ENCODE assay signal across 27 cellular contexts in genomic region chr3:156459434-156459833, GRCh38.
DNase-seq lines count a peak whose midpoint lies in the region; ATAC-seq and TF ChIP-seq lines count a peak whose summit lies in the region.
"Had no signal": no experiment of that assay in that cellular context is flagged by ENCODE, and none has a peak within 500 bp of the region (broad histone marks: within the 10 kb centered on the region; RNA-seq: fewer than 3 reads in every experiment).

No MANE protein-coding gene starts in this region.

- H3K27me3 Mint-ChIP-seq in glutamatergic neuron (ENCODE audit: unreplicated experiment) = no peaks in the 10 kb centered on the region
- H3K27me3 Mint-ChIP-seq: activated CD4-positive, alpha-beta T cell treated with anti-CD3 and anti-CD28 coated beads for 36 hours had no signal

- no peak for TF ChIP-seq CTCF in body of pancreas (IDR thresholded peaks at IDR 0.05)
- TF ChIP-seq CTCF in fibroblast of the aortic adventitia (IDR thresholded peaks at IDR 0.05; ENCODE audit: insufficient read depth, low read length) = no peak
- TF ChIP-seq CTCF in sigmoid colon (IDR thresholded peaks at IDR 0.05) = no peak
- no peak for TF ChIP-seq CTCF in glutamatergic neuron (IDR thresholded peaks at IDR 0.05; ENCODE audit: partially characterized antibody, unreplicated experiment)

- no peaks in the 10 kb centered on the region for H3K36me3 ChIP-seq in body of pancreas (replicated peaks in 1 of 2; ENCODE audit: insufficient read depth in 1 of 2, low read depth in 2 of 2)
- H3K36me3 ChIP-seq in sigmoid colon = no peaks in the 10 kb centered on the region
- H3K36me3 ChIP-seq: BLaER1 treated with 17β-estradiol and CSF1 and Interleukin-3, amounts not matched to agents 10 nM and 100 nM had no signal

- H3K27me3 ChIP-seq in body of pancreas = no peaks in the 10 kb centered on the region
- no peaks in the 10 kb centered on the region for H3K27me3 ChIP-seq in sigmoid colon
- H3K27me3 ChIP-seq: BLaER1 treated with 17β-estradiol and CSF1 and Interleukin-3, amounts not matched to agents 10 nM and 100 nM; hepatocyte; tibial artery had no signal

- H3K27ac ChIP-seq in body of pancreas (peak overlapping the region in 3 of 4 donors; percentile 15 to 38 (median 34)), sigmoid colon (peak overlapping the region; percentile 10 to 71 (median 56))
- H3K27ac ChIP-seq: BLaER1 treated with 17β-estradiol and CSF1 and Interleukin-3, amounts not matched to agents 10 nM and 100 nM; epithelial cell of prostate; hepatocyte; tibial artery had no signal

- H3K4me3 Mint-ChIP-seq in glutamatergic neuron (ENCODE audit: unreplicated experiment) = no peak overlapping the region
- H3K4me3 Mint-ChIP-seq: activated CD4-positive, alpha-beta T cell treated with anti-CD3 and anti-CD28 coated beads for 36 hours; activated naive CD4-positive, alpha-beta T cell treated with anti-CD3 and anti-CD28 coated beads, Interleukin-2, amount 10 ng/mL, durations not matched to agents 7 days and 5 days; activated T-cell treated with anti-CD3 and anti-CD28 coated beads, Interleukin-2, amount 50 U/mL, for 4 hours; central memory CD8-positive, alpha-beta T cell had no signal

- intact Hi-C loops in body of pancreas (cut with DNase I) = no loop called here
- intact Hi-C loops in sigmoid colon (cut with DNase I) = no loop called here

- H3K9me3 ChIP-seq in body of pancreas (no peaks in the 10 kb centered on the region), sigmoid colon (no peaks in the 10 kb centered on the region)
- H3K9me3 ChIP-seq: BLaER1 treated with 17β-estradiol and CSF1 and Interleukin-3, amounts not matched to agents 10 nM and 100 nM; Caco-2; tibial artery had no signal

- no peak for TF ChIP-seq POLR2A in body of pancreas (IDR thresholded peaks at IDR 0.05)
- TF ChIP-seq POLR2A in sigmoid colon (IDR thresholded peaks at IDR 0.05) = no peak

- WGBS in body of pancreas, 2 donors = 58 to 63% methylated on average over 7 of the region's 7 CpGs
- WGBS in sigmoid colon, 2 donors = 87 to 92% methylated on average over 7 of the region's 7 CpGs

- peak; percentile 16 to 78 (median 40) for TF ChIP-seq EP300 in sigmoid colon (IDR thresholded peaks at IDR 0.05)

- ATAC-seq in body of pancreas = peak; percentile 62
- ATAC-seq in activated naive CD4-positive, alpha-beta T cell treated with anti-CD3 and anti-CD28 coated beads, Interleukin-2, amount 50 U/mL, for 72 hours = no peak
- ATAC-seq: activated CD4-positive, alpha-beta T cell treated with anti-CD3 and anti-CD28 coated beads for 36 hours; activated T-cell treated with anti-CD3 and anti-CD28 coated beads, Interleukin-2, amount 50 U/mL, for 4 hours; GM12878 had no signal

- H3K4me3 ChIP-seq in body of pancreas = no peak overlapping the region
- no peak overlapping the region for H3K4me3 ChIP-seq in fibroblast of the aortic adventitia (ENCODE audit: low read depth, low read length)
- no peak overlapping the region for H3K4me3 ChIP-seq in sigmoid colon
- H3K4me3 ChIP-seq: BLaER1 treated with 17β-estradiol and CSF1 and Interleukin-3, amounts not matched to agents 10 nM and 100 nM; GM12878; hepatocyte; tibial artery had no signal

- DNase-seq in body of pancreas = peak in 3 of 4 donors; percentile 40 to 50 (median 49)
- peak; percentile 31 for DNase-seq in fibroblast of the aortic adventitia (ENCODE audit: low read depth)
- peak; percentile 51 for DNase-seq in mucosa of gallbladder (ENCODE audit: low spot score)
- peak; percentile 87 for DNase-seq in sigmoid colon
- no peak for DNase-seq in NK-92 (lab: John Stamatoyannopoulos, UW; ENCODE audit: unreplicated experiment)
- no peak for DNase-seq in glutamatergic neuron
- DNase-seq in T-helper 1 cell = no peak
- no peak for DNase-seq in activated naive CD4-positive, alpha-beta T cell treated with anti-CD3 and anti-CD28 coated beads, Interleukin-2, amount 50 U/mL, for 72 hours (ENCODE audit: low spot score in 2 of 2)
- DNase-seq: activated CD4-positive, alpha-beta T cell treated with anti-CD3 and anti-CD28 coated beads for 36 hours; activated CD8-positive, alpha-beta memory T cell treated with anti-CD3 and anti-CD28 coated beads for 24 hours; activated naive CD4-positive, alpha-beta T cell treated with anti-CD3 and anti-CD28 coated beads, Interleukin-2, amount 10 ng/mL, durations not matched to agents 7 days and 5 days; activated T-cell treated with anti-CD3 and anti-CD28 coated beads, Interleukin-2, amount 50 U/mL, for 4 hours; Caco-2; DND-41; NCI-H1694; NCI-H2171; NCI-H524; retina; stimulated activated CD4-positive, alpha-beta T cell treated with anti-CD3 and anti-CD28 coated beads, Interleukin-4, amount 100 ng/mL, for 4 hours; stimulated activated naive CD4-positive, alpha-beta T cell; T-helper 2 cell had no signal

- peaks cover 5% of the 10 kb centered on the region for H3K36me3 Mint-ChIP-seq in glutamatergic neuron (ENCODE audit: unreplicated experiment)
- H3K36me3 Mint-ChIP-seq in activated naive CD4-positive, alpha-beta T cell treated with anti-CD3 and anti-CD28 coated beads, Interleukin-2, amount 50 U/mL, for 72 hours = no peaks in the 10 kb centered on the region
- H3K36me3 Mint-ChIP-seq: activated naive CD4-positive, alpha-beta T cell treated with anti-CD3 and anti-CD28 coated beads, Interleukin-2, amount 10 ng/mL, durations not matched to agents 7 days and 5 days had no signal

- H3K4me1 Mint-ChIP-seq in glutamatergic neuron (ENCODE audit: low read depth, unreplicated experiment) = peaks cover 4% of the 10 kb centered on the region
- H3K4me1 Mint-ChIP-seq: activated CD4-positive, alpha-beta T cell treated with anti-CD3 and anti-CD28 coated beads for 36 hours; activated naive CD4-positive, alpha-beta T cell treated with anti-CD3 and anti-CD28 coated beads, Interleukin-2, amount 10 ng/mL, durations not matched to agents 7 days and 5 days; central memory CD8-positive, alpha-beta T cell had no signal

- no peak overlapping the region for H3K27ac Mint-ChIP-seq in glutamatergic neuron (ENCODE audit: unreplicated experiment)
- no peak overlapping the region for H3K27ac Mint-ChIP-seq in activated naive CD4-positive, alpha-beta T cell treated with anti-CD3 and anti-CD28 coated beads, Interleukin-2, amount 50 U/mL, for 72 hours
- H3K27ac Mint-ChIP-seq: activated CD4-positive, alpha-beta T cell treated with anti-CD3 and anti-CD28 coated beads for 36 hours; activated naive CD4-positive, alpha-beta T cell treated with anti-CD3 and anti-CD28 coated beads, Interleukin-2, amount 10 ng/mL, durations not matched to agents 7 days and 5 days had no signal

- H3K4me1 ChIP-seq in body of pancreas = no peaks in the 10 kb centered on the region
- H3K4me1 ChIP-seq in sigmoid colon = peaks cover 0 to 43% (median 33%) of the 10 kb centered on the region in 4 donors
- H3K4me1 ChIP-seq: BLaER1 treated with 17β-estradiol and CSF1 and Interleukin-3, amounts not matched to agents 10 nM and 100 nM had no signal

- no peaks in the 10 kb centered on the region for H3K9me3 Mint-ChIP-seq in glutamatergic neuron (ENCODE audit: unreplicated experiment)
- no peaks in the 10 kb centered on the region for H3K9me3 Mint-ChIP-seq in activated naive CD4-positive, alpha-beta T cell treated with anti-CD3 and anti-CD28 coated beads, Interleukin-2, amount 50 U/mL, for 72 hours
- H3K9me3 Mint-ChIP-seq: activated naive CD4-positive, alpha-beta T cell treated with anti-CD3 and anti-CD28 coated beads, Interleukin-2, amount 10 ng/mL, durations not matched to agents 7 days and 5 days; activated T-cell treated with anti-CD3 and anti-CD28 coated beads, Interleukin-2, amount 50 U/mL, for 4 hours; central memory CD8-positive, alpha-beta T cell had no signal

Comparison
In these comparisons a context has a peak if more than half of its experiments do, and no peak if none do; other contexts are left out.
1. DNase-seq: peak in body of pancreas (3 of 4), fibroblast of the aortic adventitia (single experiment), mucosa of gallbladder (single experiment) and sigmoid colon (single experiment); none in NK-92 (single experiment), glutamatergic neuron (single experiment), T-helper 1 cell (0 of 5) and activated naive CD4-positive, alpha-beta T cell treated with anti-CD3 and anti-CD28 coated beads, Interleukin-2, amount 50 U/mL, for 72 hours (0 of 2).